In the genomic region with DNA sequence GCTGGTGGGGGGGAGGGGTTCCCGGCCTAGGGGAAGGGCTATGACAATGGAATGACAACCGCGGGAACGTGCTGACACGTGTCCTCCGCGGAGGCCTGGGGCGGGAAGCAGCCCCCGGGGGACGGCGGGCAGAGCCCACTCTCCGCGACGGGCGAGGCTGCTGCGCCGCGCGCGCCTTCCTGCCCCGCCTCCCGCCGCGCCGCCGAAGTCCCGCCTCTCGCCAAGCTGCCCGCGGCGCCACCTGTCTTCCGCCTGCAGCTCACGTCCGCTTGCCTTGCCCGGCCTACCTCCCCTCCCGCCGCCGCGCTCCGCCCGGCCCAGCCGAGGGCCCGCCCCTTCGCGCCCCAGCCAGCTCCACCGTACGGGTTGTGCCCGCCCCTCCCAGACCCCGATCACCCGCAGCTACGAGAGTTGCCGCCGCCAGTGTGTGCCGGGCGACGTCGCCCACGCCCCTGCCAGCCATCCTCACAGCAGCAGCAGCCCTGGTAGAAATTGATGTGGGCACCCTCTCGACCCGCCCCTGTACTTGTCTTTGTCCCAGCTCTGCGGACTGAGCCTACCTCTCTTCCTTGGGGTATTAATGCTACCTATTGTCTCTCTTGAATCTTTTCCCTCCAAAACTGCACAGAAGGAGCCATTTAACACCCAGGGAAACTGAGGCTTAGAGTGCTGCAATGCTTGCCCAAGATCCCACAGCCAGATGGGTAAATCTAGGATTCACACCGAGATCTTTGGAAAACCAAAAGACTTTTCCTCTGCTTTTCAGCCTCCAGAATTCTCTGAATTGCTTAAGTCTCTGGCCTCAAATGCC, we compare ENCODE assay signal across 1 cellular context.
TF ChIP-seq lines count a peak whose summit lies in the region.

A gene with protein sequence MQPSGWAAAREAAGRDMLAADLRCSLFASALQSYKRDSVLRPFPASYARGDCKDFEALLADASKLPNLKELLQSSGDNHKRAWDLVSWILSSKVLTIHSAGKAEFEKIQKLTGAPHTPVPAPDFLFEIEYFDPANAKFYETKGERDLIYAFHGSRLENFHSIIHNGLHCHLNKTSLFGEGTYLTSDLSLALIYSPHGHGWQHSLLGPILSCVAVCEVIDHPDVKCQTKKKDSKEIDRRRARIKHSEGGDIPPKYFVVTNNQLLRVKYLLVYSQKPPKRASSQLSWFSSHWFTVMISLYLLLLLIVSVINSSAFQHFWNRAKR (minus strand): TSS at position 180 of the 811 bp plus-strand sequence. CDS start 457 bp downstream, outside the sequence.

TF ChIP-seq in K562, 482 proteins besides CTCF, POLR2A, EP300 and RAD21 (continued from another document):
- TF ChIP-seq, protein P1, sequence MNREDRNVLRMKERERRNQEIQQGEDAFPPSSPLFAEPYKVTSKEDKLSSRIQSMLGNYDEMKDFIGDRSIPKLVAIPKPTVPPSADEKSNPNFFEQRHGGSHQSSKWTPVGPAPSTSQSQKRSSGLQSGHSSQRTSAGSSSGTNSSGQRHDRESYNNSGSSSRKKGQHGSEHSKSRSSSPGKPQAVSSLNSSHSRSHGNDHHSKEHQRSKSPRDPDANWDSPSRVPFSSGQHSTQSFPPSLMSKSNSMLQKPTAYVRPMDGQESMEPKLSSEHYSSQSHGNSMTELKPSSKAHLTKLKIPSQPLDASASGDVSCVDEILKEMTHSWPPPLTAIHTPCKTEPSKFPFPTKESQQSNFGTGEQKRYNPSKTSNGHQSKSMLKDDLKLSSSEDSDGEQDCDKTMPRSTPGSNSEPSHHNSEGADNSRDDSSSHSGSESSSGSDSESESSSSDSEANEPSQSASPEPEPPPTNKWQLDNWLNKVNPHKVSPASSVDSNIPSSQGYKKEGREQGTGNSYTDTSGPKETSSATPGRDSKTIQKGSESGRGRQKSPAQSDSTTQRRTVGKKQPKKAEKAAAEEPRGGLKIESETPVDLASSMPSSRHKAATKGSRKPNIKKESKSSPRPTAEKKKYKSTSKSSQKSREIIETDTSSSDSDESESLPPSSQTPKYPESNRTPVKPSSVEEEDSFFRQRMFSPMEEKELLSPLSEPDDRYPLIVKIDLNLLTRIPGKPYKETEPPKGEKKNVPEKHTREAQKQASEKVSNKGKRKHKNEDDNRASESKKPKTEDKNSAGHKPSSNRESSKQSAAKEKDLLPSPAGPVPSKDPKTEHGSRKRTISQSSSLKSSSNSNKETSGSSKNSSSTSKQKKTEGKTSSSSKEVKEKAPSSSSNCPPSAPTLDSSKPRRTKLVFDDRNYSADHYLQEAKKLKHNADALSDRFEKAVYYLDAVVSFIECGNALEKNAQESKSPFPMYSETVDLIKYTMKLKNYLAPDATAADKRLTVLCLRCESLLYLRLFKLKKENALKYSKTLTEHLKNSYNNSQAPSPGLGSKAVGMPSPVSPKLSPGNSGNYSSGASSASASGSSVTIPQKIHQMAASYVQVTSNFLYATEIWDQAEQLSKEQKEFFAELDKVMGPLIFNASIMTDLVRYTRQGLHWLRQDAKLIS (CRISPR knock-in tag; IDR thresholded peaks at IDR 0.05), result peak; percentile 68; the same call in 1 of the 2 replicates
- TF ChIP-seq RUNX1 (IDR thresholded peaks at IDR 0.05; ENCODE audit: low read depth) (0 out of 2 replicates have a peak, but pooled peaks have one; percentile 30), CREM (IDR thresholded peaks at IDR 0.05; ENCODE audit: low read depth) (peak; percentile 71)
